In the genomic region with DNA sequence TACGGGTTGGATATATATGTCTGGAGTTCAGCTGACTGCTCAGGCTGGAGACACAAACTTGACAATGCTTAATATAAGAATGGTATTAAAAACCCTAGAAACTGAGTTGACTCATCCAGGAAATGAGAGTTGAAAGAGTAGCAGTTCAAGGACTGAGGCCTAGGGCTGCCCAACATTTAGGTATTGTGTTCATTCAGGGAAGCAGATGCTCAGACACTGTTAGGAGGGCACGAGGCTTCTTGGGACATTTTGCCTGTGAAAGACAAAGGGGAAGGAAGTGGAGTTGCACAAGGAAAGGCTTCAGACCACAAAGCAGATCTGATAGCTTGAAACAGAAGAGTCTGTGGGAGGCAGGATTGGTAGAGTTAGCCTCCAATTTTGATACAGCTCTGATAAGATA, we compare ENCODE assay signal across 8 cellular contexts. TPM values are rescaled to one million over a fixed set of nuclear protein-coding genes. Genes with fewer than 3 reads are reported as not detected.
DNase-seq lines count a peak whose midpoint lies in the region; ATAC-seq and TF ChIP-seq lines count a peak whose summit lies in the region.

No MANE protein-coding gene starts in this region.

- peaks cover 2% of the 10 kb centered on the region for H3K4me1 Mint-ChIP-seq in activated CD8-positive, alpha-beta T cell treated with anti-CD3 and anti-CD28 coated beads, Interleukin-2, amount 10 ng/mL, durations not matched to agents 7 days and 5 days (ENCODE audit: low read depth)

- no peak for TF ChIP-seq CTCF in GM10266 (IDR thresholded peaks at IDR 0.05; ENCODE audit: control insufficient read depth, insufficient read depth, low read depth, missing control alignments)

- no peaks in the 10 kb centered on the region for H3K27me3 Mint-ChIP-seq in activated CD8-positive, alpha-beta T cell treated with anti-CD3 and anti-CD28 coated beads, Interleukin-2, amount 10 ng/mL, durations not matched to agents 7 days and 5 days (ENCODE audit: low read depth)

- ATAC-seq in Right ventricle myocardium inferior (peak; percentile 81), HG03196 (IDR thresholded peaks at IDR 0.05; ENCODE audit: unreplicated experiment) (peak; percentile 93), SK-N-SH treated with all-trans-retinoic acid at 6 μM for 48 hours (no peak)
- ATAC-seq in activated CD8-positive, alpha-beta T cell treated with anti-CD3 and anti-CD28 coated beads, Interleukin-2, amount 10 ng/mL, durations not matched to agents 7 days and 5 days: peak; percentile 97

- CTCF ChIA-PET in activated CD8-positive, alpha-beta T cell treated with anti-CD3 and anti-CD28 coated beads, Interleukin-2, amount 10 ng/mL, durations not matched to agents 7 days and 5 days (lab: Charles Lee): interaction anchor here (0.8 to 1.6 kb wide), 3 partner anchors 9 to 17 kb away, joined by 3 to 4 read pairs (median 3); no protein-coding TSS in a partner anchor

- POLR2A ChIA-PET in activated CD8-positive, alpha-beta T cell treated with anti-CD3 and anti-CD28 coated beads, Interleukin-2, amount 10 ng/mL, durations not matched to agents 7 days and 5 days (lab: Charles Lee): interaction anchor here (0.8 kb wide), 1 partner anchor 9 kb away, joined by 3 read pairs; no protein-coding TSS in a partner anchor

- no peak for DNase-seq in Right ventricle myocardium inferior (ENCODE audit: missing footprints)
- DNase-seq in cardiac septum (ENCODE audit: low spot score): no peak
- peak; percentile 54 for DNase-seq in activated CD8-positive, alpha-beta T cell treated with anti-CD3 and anti-CD28 coated beads, Interleukin-2, amount 10 ng/mL, durations not matched to agents 7 days and 5 days
- DNase-seq in pulmonary artery endothelial cell (ENCODE audit: low read depth, low spot score): peak; percentile 19
- no peak for DNase-seq in stimulated activated CD4-positive, alpha-beta T cell treated with anti-CD3 and anti-CD28 coated beads, Interleukin-2, amount 100 ng/mL, for 48 hours
- no peak for DNase-seq in GM10266 (ENCODE audit: extremely low spot score)

- peaks cover 13% of the 10 kb centered on the region for H3K9me3 Mint-ChIP-seq in activated CD8-positive, alpha-beta T cell treated with anti-CD3 and anti-CD28 coated beads, Interleukin-2, amount 10 ng/mL, durations not matched to agents 7 days and 5 days (ENCODE audit: insufficient read depth)

- intact Hi-C loops in Right ventricle myocardium inferior (cut with DNase I): no loop called here
- intact Hi-C loops in cardiac septum (cut with DNase I): no loop called here

- H3K36me3 Mint-ChIP-seq in activated CD8-positive, alpha-beta T cell treated with anti-CD3 and anti-CD28 coated beads, Interleukin-2, amount 10 ng/mL, durations not matched to agents 7 days and 5 days (ENCODE audit: low read depth): peaks cover 11% of the 10 kb centered on the region

- no peak overlapping the region for H3K4me3 Mint-ChIP-seq in activated CD8-positive, alpha-beta T cell treated with anti-CD3 and anti-CD28 coated beads, Interleukin-2, amount 10 ng/mL, durations not matched to agents 7 days and 5 days

- no peak overlapping the region for H3K27ac Mint-ChIP-seq in activated CD8-positive, alpha-beta T cell treated with anti-CD3 and anti-CD28 coated beads, Interleukin-2, amount 10 ng/mL, durations not matched to agents 7 days and 5 days

TF ChIP-seq in SK-N-SH treated with all-trans-retinoic acid at 6 μM for 48 hours, 23 proteins besides CTCF, POLR2A, EP300 and RAD21:
- TF ChIP-seq TOX (CRISPR knock-in tag; IDR thresholded peaks at IDR 0.05; ENCODE audit: borderline replicate concordance) (no peak), CSDC2 (CRISPR knock-in tag; IDR thresholded peaks at IDR 0.05) (no peak), ZNF8 (CRISPR knock-in tag; IDR thresholded peaks at IDR 0.05) (no peak), BACH2 (CRISPR knock-in tag; IDR thresholded peaks at IDR 0.05; ENCODE audit: borderline replicate concordance) (no peak), ARNTL (CRISPR knock-in tag; IDR thresholded peaks at IDR 0.05; ENCODE audit: borderline replicate concordance, low read depth) (no peak), PPARA (CRISPR knock-in tag; IDR thresholded peaks at IDR 0.05; ENCODE audit: borderline replicate concordance) (no peak), ISL1 (CRISPR knock-in tag; IDR thresholded peaks at IDR 0.05) (no peak), ZFP3 (CRISPR knock-in tag; IDR thresholded peaks at IDR 0.05) (no peak), ESRRG (CRISPR knock-in tag; IDR thresholded peaks at IDR 0.05) (no peak), SNAI2 (CRISPR knock-in tag; IDR thresholded peaks at IDR 0.05) (no peak)
- TF ChIP-seq, protein P1, sequence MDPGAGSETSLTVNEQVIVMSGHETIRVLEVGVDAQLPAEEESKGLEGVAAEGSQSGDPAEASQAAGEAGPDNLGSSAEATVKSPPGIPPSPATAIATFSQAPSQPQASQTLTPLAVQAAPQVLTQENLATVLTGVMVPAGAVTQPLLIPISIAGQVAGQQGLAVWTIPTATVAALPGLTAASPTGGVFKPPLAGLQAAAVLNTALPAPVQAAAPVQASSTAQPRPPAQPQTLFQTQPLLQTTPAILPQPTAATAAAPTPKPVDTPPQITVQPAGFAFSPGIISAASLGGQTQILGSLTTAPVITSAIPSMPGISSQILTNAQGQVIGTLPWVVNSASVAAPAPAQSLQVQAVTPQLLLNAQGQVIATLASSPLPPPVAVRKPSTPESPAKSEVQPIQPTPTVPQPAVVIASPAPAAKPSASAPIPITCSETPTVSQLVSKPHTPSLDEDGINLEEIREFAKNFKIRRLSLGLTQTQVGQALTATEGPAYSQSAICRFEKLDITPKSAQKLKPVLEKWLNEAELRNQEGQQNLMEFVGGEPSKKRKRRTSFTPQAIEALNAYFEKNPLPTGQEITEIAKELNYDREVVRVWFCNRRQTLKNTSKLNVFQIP (CRISPR knock-in tag; IDR thresholded peaks at IDR 0.05; ENCODE audit: borderline replicate concordance, low read depth): no peak
- TF ChIP-seq, protein P2, sequence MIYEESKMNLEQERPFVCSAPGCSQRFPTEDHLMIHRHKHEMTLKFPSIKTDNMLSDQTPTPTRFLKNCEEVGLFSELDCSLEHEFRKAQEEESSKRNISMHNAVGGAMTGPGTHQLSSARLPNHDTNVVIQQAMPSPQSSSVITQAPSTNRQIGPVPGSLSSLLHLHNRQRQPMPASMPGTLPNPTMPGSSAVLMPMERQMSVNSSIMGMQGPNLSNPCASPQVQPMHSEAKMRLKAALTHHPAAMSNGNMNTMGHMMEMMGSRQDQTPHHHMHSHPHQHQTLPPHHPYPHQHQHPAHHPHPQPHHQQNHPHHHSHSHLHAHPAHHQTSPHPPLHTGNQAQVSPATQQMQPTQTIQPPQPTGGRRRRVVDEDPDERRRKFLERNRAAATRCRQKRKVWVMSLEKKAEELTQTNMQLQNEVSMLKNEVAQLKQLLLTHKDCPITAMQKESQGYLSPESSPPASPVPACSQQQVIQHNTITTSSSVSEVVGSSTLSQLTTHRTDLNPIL (CRISPR knock-in tag; IDR thresholded peaks at IDR 0.05; ENCODE audit: low read depth): no peak
- TF ChIP-seq, protein P3, sequence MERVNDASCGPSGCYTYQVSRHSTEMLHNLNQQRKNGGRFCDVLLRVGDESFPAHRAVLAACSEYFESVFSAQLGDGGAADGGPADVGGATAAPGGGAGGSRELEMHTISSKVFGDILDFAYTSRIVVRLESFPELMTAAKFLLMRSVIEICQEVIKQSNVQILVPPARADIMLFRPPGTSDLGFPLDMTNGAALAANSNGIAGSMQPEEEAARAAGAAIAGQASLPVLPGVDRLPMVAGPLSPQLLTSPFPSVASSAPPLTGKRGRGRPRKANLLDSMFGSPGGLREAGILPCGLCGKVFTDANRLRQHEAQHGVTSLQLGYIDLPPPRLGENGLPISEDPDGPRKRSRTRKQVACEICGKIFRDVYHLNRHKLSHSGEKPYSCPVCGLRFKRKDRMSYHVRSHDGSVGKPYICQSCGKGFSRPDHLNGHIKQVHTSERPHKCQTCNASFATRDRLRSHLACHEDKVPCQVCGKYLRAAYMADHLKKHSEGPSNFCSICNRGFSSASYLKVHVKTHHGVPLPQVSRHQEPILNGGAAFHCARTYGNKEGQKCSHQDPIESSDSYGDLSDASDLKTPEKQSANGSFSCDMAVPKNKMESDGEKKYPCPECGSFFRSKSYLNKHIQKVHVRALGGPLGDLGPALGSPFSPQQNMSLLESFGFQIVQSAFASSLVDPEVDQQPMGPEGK (CRISPR knock-in tag; IDR thresholded peaks at IDR 0.05; ENCODE audit: borderline replicate concordance): no peak

RNA-seq across cellular contexts. Expression of gene HS3ST1, which starts 52.0 kb away (rescaled TPM):
- total RNA-seq in Right ventricle myocardium inferior (1.4 TPM), cardiac septum (1.2 TPM), pulmonary artery endothelial cell (2.5 and 5.3 TPM in 2 replicates)
- total RNA-seq in activated CD8-positive, alpha-beta T cell treated with anti-CD3 and anti-CD28 coated beads, Interleukin-2, amount 10 ng/mL, durations not matched to agents 7 days and 5 days: not detected

Comparison
In these comparisons a context has a peak if more than half of its experiments do, and no peak if none do; other contexts are left out.
1. DNase-seq: peak in activated CD8-positive, alpha-beta T cell treated with anti-CD3 and anti-CD28 coated beads, Interleukin-2, amount 10 ng/mL, durations not matched to agents 7 days and 5 days (single experiment) and pulmonary artery endothelial cell (single experiment); none in Right ventricle myocardium inferior (single experiment), cardiac septum (single experiment), stimulated activated CD4-positive, alpha-beta T cell treated with anti-CD3 and anti-CD28 coated beads, Interleukin-2, amount 100 ng/mL, for 48 hours (0 of 2) and GM10266 (single experiment).